Comparison of ENCODE assay signal across 8 cellular contexts in genomic region chr7:73451780-73452398, GRCh38. TPM values are rescaled to one million over a fixed set of nuclear protein-coding genes. Genes with fewer than 3 reads are reported as not detected.
DNase-seq lines count a peak whose midpoint lies in the region; ATAC-seq and TF ChIP-seq lines count a peak whose summit lies in the region.

No MANE protein-coding gene starts in this region.

- H3K36me3 Mint-ChIP-seq in activated CD4-positive, alpha-beta T cell treated with anti-CD3 and anti-CD28 coated beads for 36 hours (ENCODE audit: low read depth) = peaks cover 71% of the 10 kb centered on the region

- H3K9me3 ChIP-seq in SK-N-SH (no peaks in the 10 kb centered on the region), fibroblast of lung (ENCODE audit: control insufficient read depth, insufficient read depth, low read depth, low read length) (no peaks in the 10 kb centered on the region), neural cell (ENCODE audit: low read length) (no peaks in the 10 kb centered on the region)

- H3F3A ChIP-seq in SK-N-SH (replicated peaks; ENCODE audit: insufficient read depth) = peaks cover 37% of the 10 kb centered on the region
- H3F3A ChIP-seq in neural cell (ENCODE audit: insufficient read depth, low read length, poor library complexity, severe bottlenecking) = no peaks in the 10 kb centered on the region

- H4K20me1 ChIP-seq in SK-N-SH (ENCODE audit: insufficient read depth) (peaks cover 19% of the 10 kb centered on the region; the same call in 1 of the 2 replicates), fibroblast of lung (ENCODE audit: control insufficient read depth, extremely low read depth, insufficient read depth, low read length) (no peaks in the 10 kb centered on the region), neural cell (ENCODE audit: insufficient read depth) (no peaks in the 10 kb centered on the region)

- H3K4me1 Mint-ChIP-seq in activated CD4-positive, alpha-beta T cell treated with anti-CD3 and anti-CD28 coated beads for 36 hours = peaks cover 9% of the 10 kb centered on the region

- CTCF ChIA-PET in activated CD4-positive, alpha-beta T cell treated with anti-CD3 and anti-CD28 coated beads for 36 hours (lab: Charles Lee) = interaction anchor here (0.6 to 2.9 kb wide), 21 partner anchors 8 to 784 kb away, joined by 3 to 12 read pairs (median 4); no protein-coding TSS in a partner anchor
- CTCF ChIA-PET in SK-N-SH (lab: Yijun Ruan, JAX) = interaction anchor here (0.6 to 4.6 kb wide), 52 partner anchors 10 to 404 kb away, joined by 3 to 108 read pairs (median 6); partner anchors contain the start of genes FZD9 and NSUN5

- H3K9ac ChIP-seq in SK-N-SH = no peak overlapping the region
- no peak overlapping the region for H3K9ac ChIP-seq in fibroblast of lung (ENCODE audit: insufficient read depth, low read length)
- no peak overlapping the region for H3K9ac ChIP-seq in neural cell (ENCODE audit: low read length)

- H3K4me2 ChIP-seq in SK-N-SH = no peak overlapping the region
- no peak overlapping the region for H3K4me2 ChIP-seq in fibroblast of lung (ENCODE audit: extremely low read depth, insufficient read depth, low read length)
- H3K4me2 ChIP-seq in neural cell (ENCODE audit: low read length) = no peak overlapping the region

- H3K27ac ChIP-seq in SK-N-SH (ENCODE audit: low read depth in 2 of 2, low read length in 1 of 2) (no peak overlapping the region), fibroblast of lung (ENCODE audit: insufficient read depth, low read length) (no peak overlapping the region), neural cell (ENCODE audit: low read length) (no peak overlapping the region)

- POLR2A ChIA-PET in activated CD4-positive, alpha-beta T cell treated with anti-CD3 and anti-CD28 coated beads for 36 hours (lab: Charles Lee) = no interaction called here
- POLR2A ChIA-PET in SK-N-SH (lab: Yijun Ruan, JAX) = no interaction called here

- peak; percentile 71 for ATAC-seq in activated CD4-positive, alpha-beta T cell treated with anti-CD3 and anti-CD28 coated beads for 36 hours
- no peak for ATAC-seq in HG03025 (IDR thresholded peaks at IDR 0.05; ENCODE audit: low FRiP score, unreplicated experiment)

- intact Hi-C loops in activated CD4-positive, alpha-beta T cell treated with anti-CD3 and anti-CD28 coated beads for 36 hours (cut with DNase I, micrococcal nuclease) = loop anchor here (1.0 to 5.0 kb wide), 3 partner anchors 128 to 625 kb away; partner anchors contain the start of gene TYW1B (in 1 of the 2)

- no peak overlapping the region for H3K4me3 Mint-ChIP-seq in activated CD4-positive, alpha-beta T cell treated with anti-CD3 and anti-CD28 coated beads for 36 hours

- H3K79me2 ChIP-seq in SK-N-SH (ENCODE audit: insufficient read depth) (peaks cover 54% of the 10 kb centered on the region), fibroblast of lung (ENCODE audit: control insufficient read depth, insufficient read depth, low read length) (peaks cover 3% of the 10 kb centered on the region), neural cell (replicated peaks; ENCODE audit: insufficient read depth, low read length) (no peaks in the 10 kb centered on the region)

- peaks cover 67 to 80% of the 10 kb centered on the region in 2 experiments for H3K36me3 ChIP-seq in SK-N-SH (replicated peaks in 1 of 2; ENCODE audit: control insufficient read depth in 1 of 2, insufficient read depth in 2 of 2, low read length in 1 of 2)
- peaks cover 10% of the 10 kb centered on the region for H3K36me3 ChIP-seq in fibroblast of lung (ENCODE audit: control insufficient read depth, insufficient read depth, low read length)
- peaks cover 12% of the 10 kb centered on the region for H3K36me3 ChIP-seq in neural cell (ENCODE audit: insufficient read depth, low read length)

- no peaks in the 10 kb centered on the region for H3K9me2 ChIP-seq in SK-N-SH
- H3K9me2 ChIP-seq in neural cell (ENCODE audit: insufficient read depth, low read length) = no peaks in the 10 kb centered on the region

- DNase-seq in activated CD4-positive, alpha-beta T cell treated with anti-CD3 and anti-CD28 coated beads for 36 hours = no peak
- no peak for DNase-seq in activated CD4-positive, alpha-beta T cell treated with anti-CD3 and anti-CD28 coated beads, Interleukin-2, amount 50 U/mL, for 4 hours
- DNase-seq in M059J (ENCODE audit: low read depth) (peak; percentile 58), SK-N-SH (peak; percentile 75), fibroblast of lung (ENCODE audit: low read depth in 2 of 2) (peak; percentile 46 to 77), GM19240 (ENCODE audit: insufficient read length, low spot score) (no peak)

- H3K4me3 ChIP-seq in SK-N-SH (ENCODE audit: low read depth in 2 of 2, low read length in 1 of 2) = no peak overlapping the region; a peak in 1 of 4 replicates
- H3K4me3 ChIP-seq in fibroblast of lung (replicated peaks in 1 of 4; ENCODE audit: control extremely low read depth in 1 of 4, insufficient read depth in 1 of 4, low read depth in 3 of 4, low read length in 4 of 4) = no peak overlapping the region
- H3K4me3 ChIP-seq in neural cell (ENCODE audit: low read length) = no peak overlapping the region

- peak; percentile 99 for TF ChIP-seq RAD21 in SK-N-SH (IDR thresholded peaks at IDR 0.05; ENCODE audit: low read length)
- peak; percentile 95 for TF ChIP-seq RAD21 in neural cell (conservative IDR thresholded peaks at IDR 0.05)

- H3K4me1 ChIP-seq in SK-N-SH (ENCODE audit: control insufficient read depth in 1 of 2, insufficient read depth in 2 of 2, low read depth in 1 of 2, low read length in 1 of 2) (no peaks in the 10 kb centered on the region), fibroblast of lung (ENCODE audit: control insufficient read depth, extremely low read depth, insufficient read depth, low read length) (no peaks in the 10 kb centered on the region)

- no peaks in the 10 kb centered on the region for H3K27me3 Mint-ChIP-seq in activated CD4-positive, alpha-beta T cell treated with anti-CD3 and anti-CD28 coated beads for 36 hours

- no peak for TF ChIP-seq EP300 in SK-N-SH (IDR thresholded peaks at IDR 0.05; ENCODE audit: borderline replicate concordance in 1 of 2, low read depth in 1 of 2, low read length in 1 of 2)
- TF ChIP-seq EP300 in neural cell (conservative IDR thresholded peaks at IDR 0.05; ENCODE audit: poor library complexity, severe bottlenecking) = no peak

- H2AFZ ChIP-seq in SK-N-SH (ENCODE audit: low read depth) (no peak overlapping the region), fibroblast of lung (ENCODE audit: low read length) (no peak overlapping the region), neural cell (ENCODE audit: low read depth, low read length) (no peak overlapping the region)

- 61% methylated on average over 5 of the region's 5 CpGs for WGBS in SK-N-SH (ENCODE audit: low lambda C conversion rate)

- no peaks in the 10 kb centered on the region for H3K9me3 Mint-ChIP-seq in activated CD4-positive, alpha-beta T cell treated with anti-CD3 and anti-CD28 coated beads for 36 hours (ENCODE audit: low read depth)

- no peaks in the 10 kb centered on the region for H3K27me3 ChIP-seq in SK-N-SH (ENCODE audit: insufficient read depth)
- H3K27me3 ChIP-seq in fibroblast of lung (ENCODE audit: control insufficient read depth, insufficient read depth, low read length) = no peaks in the 10 kb centered on the region
- H3K27me3 ChIP-seq in neural cell (ENCODE audit: insufficient read depth, low read depth, low read length) = no peaks in the 10 kb centered on the region

- no peak overlapping the region for H3K27ac Mint-ChIP-seq in activated CD4-positive, alpha-beta T cell treated with anti-CD3 and anti-CD28 coated beads for 36 hours

- TF ChIP-seq CTCF in SK-N-SH (IDR thresholded peaks at IDR 0.05) (peak; percentile 100), fibroblast of lung (conservative IDR thresholded peaks at IDR 0.05 in 1 of 2, IDR thresholded peaks at IDR 0.05 in 1 of 2; ENCODE audit: low read depth in 1 of 2, low read length in 2 of 2) (peak; percentile 98 to 100), neural cell (IDR thresholded peaks at IDR 0.05; ENCODE audit: poor library complexity, severe bottlenecking) (peak; percentile 94)

TF ChIP-seq in SK-N-SH, 30 proteins besides CTCF, POLR2A, EP300 and RAD21 (continues in another document):
- TF ChIP-seq, protein P1, sequence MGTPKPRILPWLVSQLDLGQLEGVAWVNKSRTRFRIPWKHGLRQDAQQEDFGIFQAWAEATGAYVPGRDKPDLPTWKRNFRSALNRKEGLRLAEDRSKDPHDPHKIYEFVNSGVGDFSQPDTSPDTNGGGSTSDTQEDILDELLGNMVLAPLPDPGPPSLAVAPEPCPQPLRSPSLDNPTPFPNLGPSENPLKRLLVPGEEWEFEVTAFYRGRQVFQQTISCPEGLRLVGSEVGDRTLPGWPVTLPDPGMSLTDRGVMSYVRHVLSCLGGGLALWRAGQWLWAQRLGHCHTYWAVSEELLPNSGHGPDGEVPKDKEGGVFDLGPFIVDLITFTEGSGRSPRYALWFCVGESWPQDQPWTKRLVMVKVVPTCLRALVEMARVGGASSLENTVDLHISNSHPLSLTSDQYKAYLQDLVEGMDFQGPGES (IDR thresholded peaks at IDR 0.05; ENCODE audit: low read depth, low read length) = no peak
- TF ChIP-seq NRF1 (IDR thresholded peaks at IDR 0.05; ENCODE audit: low read depth, low read length) = 0 out of 2 replicates have a peak, but pooled peaks have one; percentile 25
- TF ChIP-seq GABPA (IDR thresholded peaks at IDR 0.05; ENCODE audit: low read depth) = no peak

TF ChIP-seq in neural cell, 6 proteins besides CTCF, POLR2A, EP300 and RAD21 (continues in another document):
- no peak for TF ChIP-seq MXI1 (conservative IDR thresholded peaks at IDR 0.05; ENCODE audit: poor library complexity, severe bottlenecking)
- TF ChIP-seq EZH2 (IDR thresholded peaks at IDR 0.05; ENCODE audit: borderline replicate concordance, insufficient read depth, low read length, poor library complexity, severe bottlenecking) = no peak

RNA-seq across cellular contexts. Expression of gene FZD9, which starts 18.3 kb away (rescaled TPM):
- under 1 TPM; 0.11 to 0.23 TPM for total RNA-seq in activated CD4-positive, alpha-beta T cell treated with anti-CD3 and anti-CD28 coated beads for 36 hours
- total RNA-seq in M059J (2014; rRNA removed; shearing (Covaris generic)) = 0.10 and 0.12 TPM in 2 replicates
- polyA plus RNA-seq in SK-N-SH (2012; rRNA removed) (1.4 and 1.8 TPM in 2 replicates), fibroblast of lung (0.10 and 0.21 TPM in 2 replicates), neural cell (1.0 and 2.9 TPM in 2 replicates)
- 0.59 and 1.4 TPM in 2 replicates for polyA plus RNA-seq in SK-N-SH (2012; cell fraction: cytosol; rRNA removed)
- polyA plus RNA-seq in SK-N-SH (2012; cell fraction: nucleus; rRNA removed) = 0.67 and 0.89 TPM in 2 replicates
- total RNA-seq in fibroblast of lung = 0.50 and 1.0 TPM in 2 replicates
- 0.37 and 0.40 TPM in 2 replicates for polyA plus RNA-seq in fibroblast of lung (2012)
- polyA minus RNA-seq in fibroblast of lung (ENCODE audit: low replicate concordance) (0.31 TPM in 1 of 2 replicates, not detected in the other), neural cell (2.9 and 4.3 TPM in 2 replicates)

Comparison
In these comparisons a context has a peak if more than half of its experiments do, and no peak if none do; other contexts are left out.
1. DNase-seq: peak in M059J (single experiment), SK-N-SH (single experiment) and fibroblast of lung (2 of 2); none in activated CD4-positive, alpha-beta T cell treated with anti-CD3 and anti-CD28 coated beads for 36 hours (single experiment), activated CD4-positive, alpha-beta T cell treated with anti-CD3 and anti-CD28 coated beads, Interleukin-2, amount 50 U/mL, for 4 hours (0 of 2) and GM19240 (single experiment).
2. Peak in every context shown above with its lines, with median percentiles within 50 percentile points of each other: CTCF ChIP-seq.